Comparison of ENCODE assay signal across 10 cellular contexts in genomic region chr4:185810746-185811508, GRCh38. TPM values are rescaled to one million over a fixed set of nuclear protein-coding genes. Genes with fewer than 3 reads are reported as not detected.
DNase-seq lines count a peak whose midpoint lies in the region; ATAC-seq and TF ChIP-seq lines count a peak whose summit lies in the region.
"Had no signal": no experiment of that assay in that cellular context is flagged by ENCODE, and none has a peak within 500 bp of the region (broad histone marks: within the 10 kb centered on the region; RNA-seq: fewer than 3 reads in every experiment).

No MANE protein-coding gene starts in this region.

- no peaks in the 10 kb centered on the region for H3K27me3 ChIP-seq in HUES64 (ENCODE audit: insufficient read depth, low read length)
- no peaks in the 10 kb centered on the region for H3K27me3 ChIP-seq in body of pancreas

- H3K4me3 ChIP-seq in HUES64 (ENCODE audit: low read length) (peak overlapping the region; percentile 17; the same call in 1 of the 2 replicates), body of pancreas (peak overlapping the region; percentile 54 to 57), lower leg skin (ENCODE audit: low read depth, poor library complexity, severe bottlenecking) (no peak overlapping the region)
- H3K4me3 ChIP-seq: K562 had no signal

- TF ChIP-seq POLR2A in body of pancreas (IDR thresholded peaks at IDR 0.05) (peak in 2 of 3 donors; percentile 19 to 47), lower leg skin (IDR thresholded peaks at IDR 0.05) (no peak)

- H3K4me1 Mint-ChIP-seq in stimulated activated memory B cell treated with anti-CD40 and anti-IgM and Interleukin-4, amounts not matched to agents 10 μg/mL and 1 μg/mL and 100 μg/mL, for 72 hours = peaks cover 17% of the 10 kb centered on the region

- peak overlapping the region; percentile 56 for H3K27ac Mint-ChIP-seq in stimulated activated memory B cell treated with anti-CD40 and anti-IgM and Interleukin-4, amounts not matched to agents 10 μg/mL and 1 μg/mL and 100 μg/mL, for 72 hours

- intact Hi-C loops in body of pancreas (cut with DNase I) (no loop called here), left colon (cut with DNase I, micrococcal nuclease) (no loop called here), lower leg skin (cut with DNase I; ENCODE audit: low total_unique reads) (no loop called here)

- DNase-seq in body of pancreas = no peak
- DNase-seq in left colon = no peak
- DNase-seq in lower leg skin (ENCODE audit: low spot score in 2 of 2) = no peak
- DNase-seq in activated naive CD4-positive, alpha-beta T cell treated with Interleukin-2 at 50 U/mL for 16 hours = no peak
- no peak for DNase-seq in NCI-H510A treated with DMSO at 0.1 percent for 48 hours (lab: John Stamatoyannopoulos, UW)
- DNase-seq: effector CD8-positive, alpha-beta T cell had no signal

- peak overlapping the region; percentile 39 for H3K4me3 Mint-ChIP-seq in stimulated activated memory B cell treated with anti-CD40 and anti-IgM and Interleukin-4, amounts not matched to agents 10 μg/mL and 1 μg/mL and 100 μg/mL, for 72 hours

- peaks cover 23% of the 10 kb centered on the region for H3K27me3 Mint-ChIP-seq in stimulated activated memory B cell treated with anti-CD40 and anti-IgM and Interleukin-4, amounts not matched to agents 10 μg/mL and 1 μg/mL and 100 μg/mL, for 72 hours

- 0 out of 2 replicates have a peak overlapping the region, but pooled peaks have one; percentile 9 for H3K9ac ChIP-seq in HUES64 (ENCODE audit: low read depth, low read length)

- H3K9me3 ChIP-seq in HUES64 (ENCODE audit: insufficient read depth, low read depth, low read length) = no peaks in the 10 kb centered on the region
- peaks cover 0 to 6% (median 0%) of the 10 kb centered on the region in 3 donors for H3K9me3 ChIP-seq in body of pancreas

- H3K27ac ChIP-seq in HUES64 (ENCODE audit: low read depth, low read length) (no peak overlapping the region; the same call in 1 of the 2 replicates), body of pancreas (peak overlapping the region; percentile 78 to 92 (median 88))

- 76% methylated on average over 13 of the region's 13 CpGs for WGBS in HUES64
- 8% methylated on average over 13 of the region's 13 CpGs for WGBS in body of pancreas, 2 donors
- 71 to 72% methylated on average over 13 of the region's 13 CpGs for WGBS in lower leg skin, 2 donors

- TF ChIP-seq CTCF in body of pancreas (IDR thresholded peaks at IDR 0.05) (no peak), lower leg skin (IDR thresholded peaks at IDR 0.05) (no peak)

- H3K36me3 Mint-ChIP-seq in stimulated activated memory B cell treated with anti-CD40 and anti-IgM and Interleukin-4, amounts not matched to agents 10 μg/mL and 1 μg/mL and 100 μg/mL, for 72 hours = no peaks in the 10 kb centered on the region

- H3K4me1 ChIP-seq in HUES64 (ENCODE audit: insufficient read depth, low read length) (peaks cover 32% of the 10 kb centered on the region), body of pancreas (peaks cover 21% of the 10 kb centered on the region)

- ATAC-seq in body of pancreas = peak; percentile 16
- ATAC-seq in left colon = peak; percentile 57
- ATAC-seq in stimulated activated memory B cell treated with anti-CD40 and anti-IgM and Interleukin-4, amounts not matched to agents 10 μg/mL and 1 μg/mL and 100 μg/mL, for 72 hours = no peak
- no peak for ATAC-seq in HG02798 (IDR thresholded peaks at IDR 0.05; ENCODE audit: poor library complexity, unreplicated experiment)
- ATAC-seq: K562 had no signal

- no peaks in the 10 kb centered on the region for H3K36me3 ChIP-seq in HUES64 (ENCODE audit: insufficient read depth, low read length)
- no peaks in the 10 kb centered on the region for H3K36me3 ChIP-seq in body of pancreas (replicated peaks in 1 of 2; ENCODE audit: insufficient read depth in 1 of 2, low read depth in 2 of 2)

- no peaks in the 10 kb centered on the region for H3K9me3 Mint-ChIP-seq in stimulated activated memory B cell treated with anti-CD40 and anti-IgM and Interleukin-4, amounts not matched to agents 10 μg/mL and 1 μg/mL and 100 μg/mL, for 72 hours

RNA-seq across cellular contexts. Expression of gene SORBS2, which starts 1.1 kb away (rescaled TPM):
- 27.1 TPM for polyA plus RNA-seq in HUES64 (2013, experiment 1 of 2)
- polyA plus RNA-seq in HUES64 (2013, experiment 2 of 2) = 32.6 TPM
- total RNA-seq in body of pancreas = 100 to 1,000 TPM; 210 to 218 TPM
- total RNA-seq in left colon = 10 to 100 TPM; 37.5 to 82.2 TPM
- total RNA-seq in lower leg skin = 10 to 100 TPM; 10.5 to 34.7 (median 20.6) TPM
- polyA plus RNA-seq: K562 had no signal

Comparison
In these comparisons a context has a peak if more than half of its experiments do, and no peak if none do; other contexts are left out.
1. ATAC-seq: peak in body of pancreas (single experiment) and left colon (single experiment); none in stimulated activated memory B cell treated with anti-CD40 and anti-IgM and Interleukin-4, amounts not matched to agents 10 μg/mL and 1 μg/mL and 100 μg/mL, for 72 hours (single experiment) and HG02798 (single experiment).
2. POLR2A ChIP-seq: peak in body of pancreas (2 of 3); none in lower leg skin (0 of 2).